ENCODE assay signal across 14 cellular contexts in the genomic region with DNA sequence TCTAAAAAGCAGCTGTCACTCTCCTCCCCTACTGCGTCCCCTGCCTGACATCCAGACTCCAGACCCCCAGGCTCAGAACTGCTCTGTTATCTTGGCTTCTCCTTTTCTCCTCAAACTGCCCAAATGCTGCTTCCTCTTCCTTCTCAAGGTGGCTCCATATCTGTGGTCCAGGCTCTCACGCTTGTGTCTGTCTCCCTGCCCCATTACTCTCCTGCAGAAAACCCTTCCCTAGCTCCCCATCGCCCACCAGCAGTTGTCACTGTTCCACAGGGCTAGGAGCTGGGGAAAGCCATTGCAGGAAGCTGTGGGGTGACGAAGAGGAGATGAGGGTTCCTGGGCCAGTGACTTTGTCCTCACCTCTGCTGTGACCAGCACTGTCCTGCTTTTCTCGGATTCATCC. TPM values are rescaled to one million over a fixed set of nuclear protein-coding genes. Genes with fewer than 3 reads are reported as not detected.
DNase-seq lines count a peak whose midpoint lies in the region; TF ChIP-seq lines count a peak whose summit lies in the region.
"Had no signal": no experiment of that assay in that cellular context is flagged by ENCODE, and none has a peak within 500 bp of the region (broad histone marks: within the 10 kb centered on the region; RNA-seq: fewer than 3 reads in every experiment).

No MANE protein-coding gene starts in this region.

- TF ChIP-seq RAD21 in Ishikawa (IDR thresholded peaks at IDR 0.05; ENCODE audit: low read depth), result peak; percentile 63

- H3K36me3 Mint-ChIP-seq in CD14-positive monocyte, result no peaks in the 10 kb centered on the region
- H3K36me3 Mint-ChIP-seq: activated CD8-positive, alpha-beta memory T cell treated with anti-CD3 and anti-CD28 coated beads, Interleukin-2, amount 10 ng/mL, durations not matched to agents 7 days and 5 days had no signal

- no peaks in the 10 kb centered on the region for H3K27me3 Mint-ChIP-seq in CD14-positive monocyte (ENCODE audit: low read depth in 3 of 3)
- H3K27me3 Mint-ChIP-seq: B cell had no signal

- no peaks in the 10 kb centered on the region for H3K4me1 Mint-ChIP-seq in CD14-positive monocyte
- H3K4me1 Mint-ChIP-seq: activated CD8-positive, alpha-beta memory T cell treated with anti-CD3 and anti-CD28 coated beads, Interleukin-2, amount 10 ng/mL, durations not matched to agents 7 days and 5 days; B cell had no signal

- H3K9me3 Mint-ChIP-seq in CD14-positive monocyte, result peaks cover 0 to 2% (median 0%) of the 10 kb centered on the region in 7 donors

- peak; percentile 74 for TF ChIP-seq CTCF in brain microvascular endothelial cell (IDR thresholded peaks at IDR 0.05; ENCODE audit: low read depth, low read length, missing control alignments)
- no peak for TF ChIP-seq CTCF in GM13977 (IDR thresholded peaks at IDR 0.05; ENCODE audit: extremely low read depth, insufficient read depth, missing control alignments)
- TF ChIP-seq CTCF in CD14-positive monocyte (IDR thresholded peaks at IDR 0.05), result no peak

- H3K27ac ChIP-seq in brain microvascular endothelial cell, result no peak overlapping the region

- no peaks in the 10 kb centered on the region for H3K27me3 ChIP-seq in brain microvascular endothelial cell (replicated peaks)

- DNase-seq in NCI-H146 (lab: John Stamatoyannopoulos, UW) (peak; percentile 40), NCI-H146 treated with DMSO at 0.1 percent for 48 hours (lab: John Stamatoyannopoulos, UW; ENCODE audit: unreplicated experiment) (no peak), brain microvascular endothelial cell (no peak), mesenteric fat pad (ENCODE audit: low spot score) (peak; percentile 16), GM13977 (ENCODE audit: low spot score) (no peak), CD14-positive monocyte (ENCODE audit: low spot score) (no peak), NCI-H187 (lab: John Stamatoyannopoulos, UW) (no peak)
- DNase-seq: activated CD8-positive, alpha-beta memory T cell treated with anti-CD3 and anti-CD28 coated beads, Interleukin-2, amount 10 ng/mL, durations not matched to agents 7 days and 5 days; glutamatergic neuron; GOT3; trophoblast cell had no signal

- in situ Hi-C loops in brain microvascular endothelial cell (cut with HindIII; ENCODE audit: low pct_ligation_motif_present, low sequenced_read_pairs), result loop anchor here (25.0 kb wide), 1 partner anchor 167 kb away; no protein-coding TSS in a partner anchor
- in situ Hi-C loops in GM13977 (cut with MboI; ENCODE audit: low pct_unique_long_range_greater_than_20kb, low sequenced_read_pairs, unreplicated experiment), result loop anchor here (10.0 kb wide), 1 partner anchor 189 kb away; no protein-coding TSS in a partner anchor

- TF ChIP-seq EP300 in Ishikawa (IDR thresholded peaks at IDR 0.05; ENCODE audit: borderline replicate concordance), result no peak

- no peaks in the 10 kb centered on the region for H3K36me3 ChIP-seq in brain microvascular endothelial cell (replicated peaks)

- intact Hi-C loops in CD14-positive monocyte (cut with micrococcal nuclease), result no loop called here

- H3K4me3 ChIP-seq in brain microvascular endothelial cell (ENCODE audit: low read depth, low read length), result no peak overlapping the region

- H3K27ac Mint-ChIP-seq in CD14-positive monocyte, result peak overlapping the region in 1 of 7 donors; percentile 79
- H3K27ac Mint-ChIP-seq: activated CD8-positive, alpha-beta memory T cell treated with anti-CD3 and anti-CD28 coated beads, Interleukin-2, amount 10 ng/mL, durations not matched to agents 7 days and 5 days; B cell had no signal

- no peak overlapping the region for H3K4me3 Mint-ChIP-seq in CD14-positive monocyte
- H3K4me3 Mint-ChIP-seq: activated CD8-positive, alpha-beta memory T cell treated with anti-CD3 and anti-CD28 coated beads, Interleukin-2, amount 10 ng/mL, durations not matched to agents 7 days and 5 days; B cell; neural crest cell had no signal

TF ChIP-seq in Ishikawa, 13 proteins besides CTCF, POLR2A, EP300 and RAD21:
- TF ChIP-seq EGR1 (IDR thresholded peaks at IDR 0.05), result no peak
- no peak for TF ChIP-seq TAF1 (IDR thresholded peaks at IDR 0.05; ENCODE audit: low read depth)
- no peak for TF ChIP-seq CREB1 (IDR thresholded peaks at IDR 0.05; ENCODE audit: low read depth)
- no peak for TF ChIP-seq FOXM1 (IDR thresholded peaks at IDR 0.05; ENCODE audit: borderline replicate concordance, low read depth)
- TF ChIP-seq TEAD4 (IDR thresholded peaks at IDR 0.05), result no peak
- no peak for TF ChIP-seq CEBPB (IDR thresholded peaks at IDR 0.05)
- TF ChIP-seq, protein P1, sequence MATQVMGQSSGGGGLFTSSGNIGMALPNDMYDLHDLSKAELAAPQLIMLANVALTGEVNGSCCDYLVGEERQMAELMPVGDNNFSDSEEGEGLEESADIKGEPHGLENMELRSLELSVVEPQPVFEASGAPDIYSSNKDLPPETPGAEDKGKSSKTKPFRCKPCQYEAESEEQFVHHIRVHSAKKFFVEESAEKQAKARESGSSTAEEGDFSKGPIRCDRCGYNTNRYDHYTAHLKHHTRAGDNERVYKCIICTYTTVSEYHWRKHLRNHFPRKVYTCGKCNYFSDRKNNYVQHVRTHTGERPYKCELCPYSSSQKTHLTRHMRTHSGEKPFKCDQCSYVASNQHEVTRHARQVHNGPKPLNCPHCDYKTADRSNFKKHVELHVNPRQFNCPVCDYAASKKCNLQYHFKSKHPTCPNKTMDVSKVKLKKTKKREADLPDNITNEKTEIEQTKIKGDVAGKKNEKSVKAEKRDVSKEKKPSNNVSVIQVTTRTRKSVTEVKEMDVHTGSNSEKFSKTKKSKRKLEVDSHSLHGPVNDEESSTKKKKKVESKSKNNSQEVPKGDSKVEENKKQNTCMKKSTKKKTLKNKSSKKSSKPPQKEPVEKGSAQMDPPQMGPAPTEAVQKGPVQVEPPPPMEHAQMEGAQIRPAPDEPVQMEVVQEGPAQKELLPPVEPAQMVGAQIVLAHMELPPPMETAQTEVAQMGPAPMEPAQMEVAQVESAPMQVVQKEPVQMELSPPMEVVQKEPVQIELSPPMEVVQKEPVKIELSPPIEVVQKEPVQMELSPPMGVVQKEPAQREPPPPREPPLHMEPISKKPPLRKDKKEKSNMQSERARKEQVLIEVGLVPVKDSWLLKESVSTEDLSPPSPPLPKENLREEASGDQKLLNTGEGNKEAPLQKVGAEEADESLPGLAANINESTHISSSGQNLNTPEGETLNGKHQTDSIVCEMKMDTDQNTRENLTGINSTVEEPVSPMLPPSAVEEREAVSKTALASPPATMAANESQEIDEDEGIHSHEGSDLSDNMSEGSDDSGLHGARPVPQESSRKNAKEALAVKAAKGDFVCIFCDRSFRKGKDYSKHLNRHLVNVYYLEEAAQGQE (IDR thresholded peaks at IDR 0.05; ENCODE audit: low read depth), result no peak
- TF ChIP-seq, protein P2, sequence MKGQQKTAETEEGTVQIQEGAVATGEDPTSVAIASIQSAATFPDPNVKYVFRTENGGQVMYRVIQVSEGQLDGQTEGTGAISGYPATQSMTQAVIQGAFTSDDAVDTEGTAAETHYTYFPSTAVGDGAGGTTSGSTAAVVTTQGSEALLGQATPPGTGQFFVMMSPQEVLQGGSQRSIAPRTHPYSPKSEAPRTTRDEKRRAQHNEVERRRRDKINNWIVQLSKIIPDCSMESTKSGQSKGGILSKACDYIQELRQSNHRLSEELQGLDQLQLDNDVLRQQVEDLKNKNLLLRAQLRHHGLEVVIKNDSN (IDR thresholded peaks at IDR 0.05), result no peak
- TF ChIP-seq, protein P3, sequence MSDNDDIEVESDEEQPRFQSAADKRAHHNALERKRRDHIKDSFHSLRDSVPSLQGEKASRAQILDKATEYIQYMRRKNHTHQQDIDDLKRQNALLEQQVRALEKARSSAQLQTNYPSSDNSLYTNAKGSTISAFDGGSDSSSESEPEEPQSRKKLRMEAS (IDR thresholded peaks at IDR 0.05), result no peak
- no peak for TF ChIP-seq NFIC (IDR thresholded peaks at IDR 0.05)
- no peak for TF ChIP-seq TCF12 (IDR thresholded peaks at IDR 0.05; ENCODE audit: low read depth)
- no peak for TF ChIP-seq ZBTB7A (IDR thresholded peaks at IDR 0.05; ENCODE audit: low read depth)
- TF ChIP-seq YY1 (IDR thresholded peaks at IDR 0.05; ENCODE audit: low read depth), result no peak

RNA-seq across cellular contexts. Expression of a gene that starts 30.7 kb away (rescaled TPM):
- 2.4 TPM for total RNA-seq in mesenteric fat pad
- polyA plus RNA-seq in CD14-positive monocyte, result not detected
- total RNA-seq: activated CD8-positive, alpha-beta memory T cell treated with anti-CD3 and anti-CD28 coated beads, Interleukin-2, amount 10 ng/mL, durations not matched to agents 7 days and 5 days had no signal

Comparison
In these comparisons a context has a peak if more than half of its experiments do, and no peak if none do; other contexts are left out.
1. DNase-seq: peak in NCI-H146 (single experiment) and mesenteric fat pad (single experiment); none in NCI-H146 treated with DMSO at 0.1 percent for 48 hours (single experiment), brain microvascular endothelial cell (single experiment), GM13977 (single experiment), CD14-positive monocyte (single experiment) and NCI-H187 (0 of 2).